In genomic region chr7:83161186-83161585, GRCh38 we compare ENCODE assay signal across 14 cellular contexts. TPM values are rescaled to one million over a fixed set of nuclear protein-coding genes. Genes with fewer than 3 reads are reported as not detected.
DNase-seq lines count a peak whose midpoint lies in the region; ATAC-seq and TF ChIP-seq lines count a peak whose summit lies in the region.
"Had no signal": no experiment of that assay in that cellular context is flagged by ENCODE, and none has a peak within 500 bp of the region (broad histone marks: within the 10 kb centered on the region; RNA-seq: fewer than 3 reads in every experiment).

No MANE protein-coding gene starts in this region.

- H3K36me3 ChIP-seq in PC-3 (ENCODE audit: low read depth, low read length) (no peaks in the 10 kb centered on the region), smooth muscle cell (ENCODE audit: low read depth) (no peaks in the 10 kb centered on the region)
- H3K36me3 ChIP-seq: uterus had no signal

- DNase-seq in NCI-H748 (lab: John Stamatoyannopoulos, UW; ENCODE audit: unreplicated experiment) (peak; percentile 18), NCI-H748 treated with DMSO at 0.1 percent for 48 hours (lab: John Stamatoyannopoulos, UW) (no peak), PC-3 (no peak), epithelial cell of esophagus (ENCODE audit: low read depth) (peak; percentile 15), smooth muscle cell (lab: John Stamatoyannopoulos, UW; ENCODE audit: unreplicated experiment) (no peak), medulla oblongata (ENCODE audit: extremely low spot score) (no peak), HuH-7 (ENCODE audit: low spot score) (no peak)
- DNase-seq: activated CD4-positive, alpha-beta T cell treated with anti-CD3 and anti-CD28 coated beads for 4 hours; foreskin melanocyte; stimulated activated CD8-positive, alpha-beta memory T cell treated with anti-CD3 and anti-CD28 coated beads, Interleukin-4, amount 100 ng/mL, for 48 hours; uterus had no signal

- H4K20me1 ChIP-seq in PC-3 (ENCODE audit: low read length) (no peaks in the 10 kb centered on the region), smooth muscle cell (ENCODE audit: low read depth) (no peaks in the 10 kb centered on the region)

- WGBS in smooth muscle cell (ENCODE audit: low lambda C conversion rate) = 66% methylated on average over 4 of the region's 4 CpGs

- H3K27ac ChIP-seq in PC-3 (ENCODE audit: low read length) (no peak overlapping the region), smooth muscle cell (ENCODE audit: low read depth) (no peak overlapping the region)
- H3K27ac ChIP-seq: coronary artery, SK-N-MC, uterus had no signal

- peak overlapping the region; percentile 95 for H3K4me3 ChIP-seq in PC-3 (ENCODE audit: low read length)
- H3K4me3 ChIP-seq in epithelial cell of esophagus (ENCODE audit: low read length) = no peak overlapping the region
- H3K4me3 ChIP-seq in smooth muscle cell = peak overlapping the region; percentile 74
- H3K4me3 ChIP-seq: uterus had no signal

- H3K9me2 ChIP-seq in PC-3 (replicated peaks; ENCODE audit: low read length) = no peaks in the 10 kb centered on the region

- POLR2A ChIA-PET in PC-3 (lab: Charles Lee; ENCODE audit: unreplicated experiment) = no interaction called here

- H3K79me2 ChIP-seq in PC-3 (ENCODE audit: low read length) (no peaks in the 10 kb centered on the region; the same call in 1 of the 2 replicates), smooth muscle cell (ENCODE audit: low read depth) (no peaks in the 10 kb centered on the region)

- H3K4me1 ChIP-seq in PC-3 (ENCODE audit: insufficient read depth, low read length) (peaks cover 30% of the 10 kb centered on the region), smooth muscle cell (ENCODE audit: low read depth) (peaks cover 10% of the 10 kb centered on the region)
- H3K4me1 ChIP-seq: uterus had no signal

- H2AFZ ChIP-seq in PC-3 (ENCODE audit: low read length) (no peak overlapping the region), smooth muscle cell (ENCODE audit: low read depth) (no peak overlapping the region)

- ATAC-seq in PC-3 (no peak), HG03457 (IDR thresholded peaks at IDR 0.05; ENCODE audit: unreplicated experiment) (no peak)

- peak overlapping the region; percentile 91 for H3K4me2 ChIP-seq in PC-3 (ENCODE audit: low read length)
- H3K4me2 ChIP-seq in smooth muscle cell = no peak overlapping the region

- no TSS peak for BruUV-seq in PC-3 (replicated peaks; lab: Mats Ljungman, UMichigan)

- H3F3A ChIP-seq in PC-3 (ENCODE audit: low read length, unreplicated experiment) (no peaks in the 10 kb centered on the region), smooth muscle cell (ENCODE audit: low read depth) (peaks cover 4% of the 10 kb centered on the region)

- H3K27me3 ChIP-seq in PC-3 (ENCODE audit: low read length) (no peaks in the 10 kb centered on the region), smooth muscle cell (ENCODE audit: low read depth) (peaks cover 9% of the 10 kb centered on the region)
- H3K27me3 ChIP-seq: uterus had no signal

- no peak for TF ChIP-seq CTCF in PC-3 (conservative IDR thresholded peaks at IDR 0.05; ENCODE audit: low read depth, low read length)
- TF ChIP-seq CTCF in epithelial cell of esophagus (IDR thresholded peaks at IDR 0.05; ENCODE audit: insufficient read depth, low read depth, low read length, missing control alignments) = no peak
- no peak for TF ChIP-seq CTCF in smooth muscle cell (IDR thresholded peaks at IDR 0.05; ENCODE audit: borderline replicate concordance, insufficient read depth, poor library complexity, severe bottlenecking)

- H3K9ac ChIP-seq in PC-3 (ENCODE audit: low read length) (no peak overlapping the region), smooth muscle cell (ENCODE audit: low read depth) (no peak overlapping the region)

- CTCF ChIA-PET in PC-3 (lab: Charles Lee) = no interaction called here

- H3K9me3 ChIP-seq in PC-3 (ENCODE audit: low read length) (no peaks in the 10 kb centered on the region), smooth muscle cell (replicated peaks; ENCODE audit: low read depth) (no peaks in the 10 kb centered on the region)
- H3K9me3 ChIP-seq: uterus had no signal

- intact Hi-C loops in PC-3 (cut with micrococcal nuclease) = loop anchor here (2.0 to 5.0 kb wide), 4 partner anchors 154 to 419 kb away; no protein-coding TSS in a partner anchor

RNA-seq across cellular contexts. Expression of gene PCLO, which starts 1.5 kb away (rescaled TPM):
- total RNA-seq in PC-3 (2014; rRNA removed) (3.5 and 7.5 TPM in 2 replicates), smooth muscle cell (1.6 and 1.9 TPM in 2 replicates)
- 0.31 and 0.42 TPM in 2 replicates for polyA plus RNA-seq in smooth muscle cell

Comparison
In these comparisons a context has a peak if more than half of its experiments do, and no peak if none do; other contexts are left out.
1. DNase-seq: peak in NCI-H748 (single experiment) and epithelial cell of esophagus (single experiment); none in NCI-H748 treated with DMSO at 0.1 percent for 48 hours (single experiment), PC-3 (single experiment), smooth muscle cell (single experiment), medulla oblongata (single experiment) and HuH-7 (single experiment).